ENCODE assay signal across 11 cellular contexts in the genomic region with DNA sequence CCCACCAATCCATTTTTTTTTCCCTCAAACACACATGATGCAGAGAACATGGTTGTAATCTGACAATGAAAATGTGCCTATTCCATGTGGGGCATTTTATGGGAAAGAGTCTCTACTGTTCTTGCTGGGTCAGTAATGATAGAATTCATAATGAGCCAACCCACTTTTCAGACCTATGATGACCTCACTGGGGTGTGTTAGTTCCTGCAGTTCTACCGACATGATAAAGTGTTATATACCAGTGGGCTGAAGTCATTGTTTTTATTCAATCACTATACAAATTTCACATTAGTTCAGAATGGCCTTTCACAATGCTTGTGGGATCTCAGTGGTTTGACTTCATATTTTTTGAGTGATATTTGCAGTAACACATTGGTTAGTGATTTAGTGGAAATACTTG. TPM values are rescaled to one million over a fixed set of nuclear protein-coding genes. Genes with fewer than 3 reads are reported as not detected.
DNase-seq lines count a peak whose midpoint lies in the region; ATAC-seq and TF ChIP-seq lines count a peak whose summit lies in the region.
"Had no signal": no experiment of that assay in that cellular context is flagged by ENCODE, and none has a peak within 500 bp of the region (broad histone marks: within the 10 kb centered on the region; RNA-seq: fewer than 3 reads in every experiment).

No MANE protein-coding gene starts in this region.

- H3K9me3 Mint-ChIP-seq in activated naive CD4-positive, alpha-beta T cell treated with anti-CD3 and anti-CD28 coated beads, Interleukin-2, amount 50 U/mL, for 72 hours: peaks cover 0 to 6% of the 10 kb centered on the region in 2 donors
- no peaks in the 10 kb centered on the region for H3K9me3 Mint-ChIP-seq in activated naive CD4-positive, alpha-beta T cell treated with anti-CD3 and anti-CD28 coated beads for 36 hours

- peak; percentile 29 to 85 for ATAC-seq in activated naive CD4-positive, alpha-beta T cell treated with anti-CD3 and anti-CD28 coated beads, Interleukin-2, amount 50 U/mL, for 72 hours
- peak; percentile 57 for ATAC-seq in stimulated activated naive CD8-positive, alpha-beta T cell treated with anti-CD3 and anti-CD28 coated beads, Interleukin-15, Interleukin-2, amounts not matched to agents 100 U/mL and 50 U/mL, for 24 hours
- ATAC-seq in GM18502 (IDR thresholded peaks at IDR 0.05; ENCODE audit: poor library complexity, unreplicated experiment): no peak

- no peak for DNase-seq in activated naive CD4-positive, alpha-beta T cell treated with anti-CD3 and anti-CD28 coated beads, Interleukin-2, amount 50 U/mL, for 72 hours (ENCODE audit: low spot score in 2 of 2)
- no peak for DNase-seq in activated naive CD4-positive, alpha-beta T cell treated with anti-CD3 and anti-CD28 coated beads for 36 hours
- peak; percentile 26 for DNase-seq in SW 1271 (lab: John Stamatoyannopoulos, UW)
- DNase-seq in fibroblast of villous mesenchyme (ENCODE audit: low read depth): peak; percentile 40
- no peak for DNase-seq in stimulated activated naive CD8-positive, alpha-beta T cell treated with anti-CD3 and anti-CD28 coated beads, Interleukin-15, Interleukin-2, amounts not matched to agents 100 U/mL and 50 U/mL, for 24 hours
- DNase-seq in cerebellar nuclear complex (lab: John Stamatoyannopoulos, UW): no peak
- no peak for DNase-seq in stimulated activated CD4-positive, alpha-beta T cell treated with anti-CD3 and anti-CD28 coated beads, Interleukin-4, amount 100 ng/mL, for 4 hours
- DNase-seq: erythroblast, NCI-H2029, occipital lobe had no signal

- no peaks in the 10 kb centered on the region for H3K27me3 Mint-ChIP-seq in activated naive CD4-positive, alpha-beta T cell treated with anti-CD3 and anti-CD28 coated beads for 36 hours (ENCODE audit: low read depth)

- no peak overlapping the region for H3K27ac Mint-ChIP-seq in activated naive CD4-positive, alpha-beta T cell treated with anti-CD3 and anti-CD28 coated beads, Interleukin-2, amount 50 U/mL, for 72 hours
- no peak overlapping the region for H3K27ac Mint-ChIP-seq in activated naive CD4-positive, alpha-beta T cell treated with anti-CD3 and anti-CD28 coated beads for 36 hours

- intact Hi-C loops in activated naive CD4-positive, alpha-beta T cell treated with anti-CD3 and anti-CD28 coated beads for 36 hours (cut with micrococcal nuclease): no loop called here

- CTCF ChIA-PET in activated naive CD4-positive, alpha-beta T cell treated with anti-CD3 and anti-CD28 coated beads for 36 hours (lab: Charles Lee): no interaction called here

- no peak overlapping the region for H3K4me3 Mint-ChIP-seq in activated naive CD4-positive, alpha-beta T cell treated with anti-CD3 and anti-CD28 coated beads for 36 hours

- H3K4me1 Mint-ChIP-seq in activated naive CD4-positive, alpha-beta T cell treated with anti-CD3 and anti-CD28 coated beads for 36 hours (ENCODE audit: low read depth): peaks cover 8% of the 10 kb centered on the region

- H3K36me3 Mint-ChIP-seq in activated naive CD4-positive, alpha-beta T cell treated with anti-CD3 and anti-CD28 coated beads, Interleukin-2, amount 50 U/mL, for 72 hours: no peaks in the 10 kb centered on the region
- H3K36me3 Mint-ChIP-seq in activated naive CD4-positive, alpha-beta T cell treated with anti-CD3 and anti-CD28 coated beads for 36 hours (ENCODE audit: low read depth): no peaks in the 10 kb centered on the region

- TF ChIP-seq CTCF in fibroblast of villous mesenchyme (IDR thresholded peaks at IDR 0.05; ENCODE audit: insufficient read depth, low read depth, low read length): no peak

- no peak overlapping the region for H3K4me3 ChIP-seq in fibroblast of villous mesenchyme (ENCODE audit: low read depth, low read length)

RNA-seq across cellular contexts. Expression of a gene that starts 47.5 kb away (rescaled TPM):
- 10 to 100 TPM; 26.2 to 37.2 TPM for total RNA-seq in activated naive CD4-positive, alpha-beta T cell treated with anti-CD3 and anti-CD28 coated beads, Interleukin-2, amount 50 U/mL, for 72 hours
- 10 to 100 TPM; 43.4 to 43.6 TPM for total RNA-seq in activated naive CD4-positive, alpha-beta T cell treated with anti-CD3 and anti-CD28 coated beads for 36 hours
- 69.1 and 71.2 TPM in 2 replicates for total RNA-seq in fibroblast of villous mesenchyme

Comparison
In these comparisons a context has a peak if more than half of its experiments do, and no peak if none do; other contexts are left out.
1. DNase-seq: peak in SW 1271 (2 of 2) and fibroblast of villous mesenchyme (single experiment); none in activated naive CD4-positive, alpha-beta T cell treated with anti-CD3 and anti-CD28 coated beads, Interleukin-2, amount 50 U/mL, for 72 hours (0 of 2), activated naive CD4-positive, alpha-beta T cell treated with anti-CD3 and anti-CD28 coated beads for 36 hours (single experiment), stimulated activated naive CD8-positive, alpha-beta T cell treated with anti-CD3 and anti-CD28 coated beads, Interleukin-15, Interleukin-2, amounts not matched to agents 100 U/mL and 50 U/mL, for 24 hours (single experiment), cerebellar nuclear complex (0 of 2) and stimulated activated CD4-positive, alpha-beta T cell treated with anti-CD3 and anti-CD28 coated beads, Interleukin-4, amount 100 ng/mL, for 4 hours (0 of 2).